Comparison of ENCODE assay signal across 1 cellular context in the genomic region with DNA sequence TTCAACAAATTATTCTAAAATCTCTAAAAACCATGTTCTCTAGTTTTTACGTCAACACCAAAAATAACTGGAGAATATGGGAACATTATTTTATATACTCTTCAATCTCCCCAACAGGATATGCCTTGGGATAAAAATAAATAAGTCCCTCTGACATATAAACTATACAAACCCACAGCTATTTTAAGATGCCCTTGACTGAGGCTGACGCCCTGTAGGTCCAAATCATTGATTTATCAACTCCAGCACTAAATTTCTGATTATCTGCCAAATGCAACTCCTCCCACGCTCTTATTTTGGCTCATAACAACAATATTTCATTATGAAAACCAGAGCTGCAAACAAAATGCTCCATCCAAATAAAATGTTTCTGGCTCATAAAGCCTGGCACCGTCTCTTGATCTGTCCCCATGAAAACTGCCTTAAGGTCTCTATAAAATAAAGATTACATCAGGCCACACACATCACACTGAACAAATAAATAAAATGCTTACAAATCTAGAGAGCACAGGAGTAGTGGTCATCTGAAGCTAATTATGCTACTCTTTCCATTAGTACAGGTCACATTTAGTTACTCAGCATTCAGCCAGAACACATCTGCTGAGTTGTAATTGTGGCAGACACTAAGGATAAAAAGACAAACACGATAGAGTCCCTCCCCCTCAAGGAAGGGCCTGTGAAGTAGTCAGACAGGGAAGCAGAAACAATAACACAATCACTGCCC.
TF ChIP-seq lines count a peak whose summit lies in the region.

No MANE protein-coding gene starts in this region.

TF ChIP-seq in SK-N-SH, 30 proteins besides CTCF, POLR2A, EP300 and RAD21 (continued from another document):
- TF ChIP-seq RCOR1 (IDR thresholded peaks at IDR 0.05; ENCODE audit: low read length), result peak; percentile 90
- TF ChIP-seq, protein P1, sequence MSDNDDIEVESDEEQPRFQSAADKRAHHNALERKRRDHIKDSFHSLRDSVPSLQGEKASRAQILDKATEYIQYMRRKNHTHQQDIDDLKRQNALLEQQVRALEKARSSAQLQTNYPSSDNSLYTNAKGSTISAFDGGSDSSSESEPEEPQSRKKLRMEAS (IDR thresholded peaks at IDR 0.05; ENCODE audit: low read depth), result no peak
- no peak for TF ChIP-seq RXRA (IDR thresholded peaks at IDR 0.05; ENCODE audit: borderline replicate concordance, low read depth)
- no peak for TF ChIP-seq MEF2A (IDR thresholded peaks at IDR 0.05; ENCODE audit: borderline replicate concordance, low read depth)
- TF ChIP-seq, protein P2, sequence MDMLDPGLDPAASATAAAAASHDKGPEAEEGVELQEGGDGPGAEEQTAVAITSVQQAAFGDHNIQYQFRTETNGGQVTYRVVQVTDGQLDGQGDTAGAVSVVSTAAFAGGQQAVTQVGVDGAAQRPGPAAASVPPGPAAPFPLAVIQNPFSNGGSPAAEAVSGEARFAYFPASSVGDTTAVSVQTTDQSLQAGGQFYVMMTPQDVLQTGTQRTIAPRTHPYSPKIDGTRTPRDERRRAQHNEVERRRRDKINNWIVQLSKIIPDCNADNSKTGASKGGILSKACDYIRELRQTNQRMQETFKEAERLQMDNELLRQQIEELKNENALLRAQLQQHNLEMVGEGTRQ (IDR thresholded peaks at IDR 0.05; ENCODE audit: borderline replicate concordance, low read depth, low read length), result no peak
- TF ChIP-seq FOXJ3 (CRISPR knock-in tag; IDR thresholded peaks at IDR 0.05), result peak; percentile 94
- TF ChIP-seq RFX5 (IDR thresholded peaks at IDR 0.05; ENCODE audit: low read length), result peak; percentile 17; the same call in 1 of the 2 replicates
- no peak for TF ChIP-seq ELF1 (IDR thresholded peaks at IDR 0.05)
- no peak for TF ChIP-seq PBX3 (IDR thresholded peaks at IDR 0.05)
- TF ChIP-seq REST (IDR thresholded peaks at IDR 0.05; ENCODE audit: low read depth, low read length), result no peak
- no peak for TF ChIP-seq YY1 (IDR thresholded peaks at IDR 0.05; ENCODE audit: low read depth)
- TF ChIP-seq, protein P3, sequence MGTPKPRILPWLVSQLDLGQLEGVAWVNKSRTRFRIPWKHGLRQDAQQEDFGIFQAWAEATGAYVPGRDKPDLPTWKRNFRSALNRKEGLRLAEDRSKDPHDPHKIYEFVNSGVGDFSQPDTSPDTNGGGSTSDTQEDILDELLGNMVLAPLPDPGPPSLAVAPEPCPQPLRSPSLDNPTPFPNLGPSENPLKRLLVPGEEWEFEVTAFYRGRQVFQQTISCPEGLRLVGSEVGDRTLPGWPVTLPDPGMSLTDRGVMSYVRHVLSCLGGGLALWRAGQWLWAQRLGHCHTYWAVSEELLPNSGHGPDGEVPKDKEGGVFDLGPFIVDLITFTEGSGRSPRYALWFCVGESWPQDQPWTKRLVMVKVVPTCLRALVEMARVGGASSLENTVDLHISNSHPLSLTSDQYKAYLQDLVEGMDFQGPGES (IDR thresholded peaks at IDR 0.05; ENCODE audit: low read depth, low read length), result no peak
- no peak for TF ChIP-seq SIN3A (IDR thresholded peaks at IDR 0.05; ENCODE audit: borderline replicate concordance, low read depth, low read length)
- TF ChIP-seq JUND (IDR thresholded peaks at IDR 0.05), result no peak
- TF ChIP-seq NRF1 (IDR thresholded peaks at IDR 0.05; ENCODE audit: low read depth, low read length), result no peak
TF ChIP-seq in SK-N-SH: peak in this region for 8.
